ENCODE assay signal across 1 cellular context in the genomic region with DNA sequence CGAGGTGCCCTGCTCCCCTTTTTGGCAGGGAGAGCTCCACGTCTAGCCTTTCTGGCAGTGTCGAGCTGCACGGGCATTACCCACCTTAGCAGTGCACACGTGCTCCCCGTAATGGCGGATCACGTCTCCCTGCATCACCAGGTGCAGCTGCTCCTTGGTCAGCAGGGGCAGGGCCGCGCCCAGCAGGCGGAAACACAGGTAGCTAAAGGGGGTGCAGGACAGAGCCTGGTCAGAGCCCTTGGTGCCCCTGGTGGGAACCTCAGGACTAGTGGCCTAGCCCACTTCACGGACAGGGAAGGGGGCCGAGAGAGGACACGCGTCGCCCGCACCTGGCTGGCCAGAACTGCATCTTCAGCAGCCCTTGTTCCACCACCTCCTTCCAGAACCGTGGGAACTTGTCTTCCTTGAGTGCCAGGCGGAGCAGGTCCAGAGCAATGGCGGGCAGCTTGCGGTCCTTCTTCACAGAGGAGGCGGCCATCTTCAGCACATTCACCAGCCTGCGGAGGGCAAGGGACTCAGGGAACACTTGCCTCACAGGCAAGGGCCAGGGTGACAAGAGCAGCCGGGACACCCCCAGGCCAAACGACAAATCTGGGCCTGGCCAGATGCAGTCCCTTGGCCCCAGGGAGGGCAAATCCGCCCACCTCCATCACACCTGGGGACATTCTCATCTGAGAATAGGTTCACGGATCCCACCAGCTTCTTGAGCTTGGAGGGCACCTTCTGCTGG.
TF ChIP-seq lines count a peak whose summit lies in the region.

No MANE protein-coding gene starts in this region.

TF ChIP-seq in endothelial cell of umbilical vein, 7 proteins besides CTCF, POLR2A, EP300 and RAD21:
- TF ChIP-seq POLR2AphosphoS5 (IDR thresholded peaks at IDR 0.05; ENCODE audit: insufficient read depth, low read depth, low read length), result no peak
- no peak for TF ChIP-seq MYC (IDR thresholded peaks at IDR 0.05; ENCODE audit: low read depth, low read length)
- no peak for TF ChIP-seq FOS (IDR thresholded peaks at IDR 0.05; ENCODE audit: borderline replicate concordance, insufficient read depth, low read length)
- no peak for TF ChIP-seq JUN (IDR thresholded peaks at IDR 0.05; ENCODE audit: borderline replicate concordance, insufficient read depth, insufficient read length, low read depth)
